Comparison of ENCODE assay signal across 18 cellular contexts in the genomic region with DNA sequence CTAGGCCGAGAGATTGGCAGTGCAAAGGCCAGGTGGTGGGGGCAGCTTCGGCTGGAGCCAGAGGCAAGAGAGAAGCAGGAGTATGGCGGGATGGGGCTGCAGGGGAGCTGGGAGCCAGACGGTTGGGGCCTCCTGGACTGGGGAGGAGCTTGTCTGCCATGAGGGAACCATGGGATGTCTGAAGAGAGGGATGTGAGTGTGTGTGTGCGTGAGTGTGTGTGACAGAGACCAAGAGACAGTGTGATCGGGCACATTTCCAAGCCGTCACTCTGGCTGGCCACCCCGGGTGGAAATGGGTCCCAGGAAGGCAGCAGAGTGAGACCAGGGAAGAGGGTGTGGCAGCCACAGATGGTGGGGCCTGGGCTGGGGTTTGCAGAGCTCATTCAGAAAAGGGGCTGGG. TPM values are rescaled to one million over a fixed set of nuclear protein-coding genes. Genes with fewer than 3 reads are reported as not detected.
DNase-seq lines count a peak whose midpoint lies in the region; ATAC-seq lines count a peak whose summit lies in the region.
"Had no signal": no experiment of that assay in that cellular context is flagged by ENCODE, and none has a peak within 500 bp of the region (broad histone marks: within the 10 kb centered on the region; RNA-seq: fewer than 3 reads in every experiment).

No MANE protein-coding gene starts in this region.

- no peak overlapping the region for H3K4me3 Mint-ChIP-seq in T-helper 1 cell treated with Interleukin-12 subunit alpha and Interleukin-12 subunit beta and Interleukin-4 antibody, amounts not matched to agents 30 μg/mL and 1 μg/mL, for 36 hours
- H3K4me3 Mint-ChIP-seq: CD8-positive, alpha-beta memory T cell had no signal

- ATAC-seq in GM18868 (IDR thresholded peaks at IDR 0.05; ENCODE audit: unreplicated experiment) = no peak
- ATAC-seq: PC-3 had no signal

- H3K27me3 Mint-ChIP-seq in T-helper 1 cell treated with Interleukin-12 subunit alpha and Interleukin-12 subunit beta and Interleukin-4 antibody, amounts not matched to agents 30 μg/mL and 1 μg/mL, for 36 hours (ENCODE audit: low read depth) = no peaks in the 10 kb centered on the region

- H3K9me3 Mint-ChIP-seq in T-helper 1 cell treated with Interleukin-12 subunit alpha and Interleukin-12 subunit beta and Interleukin-4 antibody, amounts not matched to agents 30 μg/mL and 1 μg/mL, for 36 hours = no peaks in the 10 kb centered on the region

- DNase-seq in T-helper 1 cell (no peak), NCI-H446 treated with DMSO at 0.1 percent for 48 hours (lab: John Stamatoyannopoulos, UW) (peak; percentile 59), mesenteric fat pad (ENCODE audit: low spot score) (no peak), AG08395 (ENCODE audit: low spot score) (no peak)
- DNase-seq: CD8-positive, alpha-beta memory T cell; Kasumi-1; MG63; NCI-H1092 treated with DMSO at 0.1 percent for 48 hours; NCI-H2081 treated with DMSO at 0.1 percent for 48 hours; NCI-H524; NCI-H82; PC-3; RPMI8226; SIG-M5 had no signal

- H3K36me3 Mint-ChIP-seq in T-helper 1 cell treated with Interleukin-12 subunit alpha and Interleukin-12 subunit beta and Interleukin-4 antibody, amounts not matched to agents 30 μg/mL and 1 μg/mL, for 36 hours (ENCODE audit: low read depth) = no peaks in the 10 kb centered on the region
- H3K36me3 Mint-ChIP-seq: CD8-positive, alpha-beta memory T cell had no signal

- peak overlapping the region; percentile 24 for H3K27ac ChIP-seq in layer of hippocampus (ENCODE audit: low read depth, low read length)

- H3K4me1 Mint-ChIP-seq in T-helper 1 cell treated with Interleukin-12 subunit alpha and Interleukin-12 subunit beta and Interleukin-4 antibody, amounts not matched to agents 30 μg/mL and 1 μg/mL, for 36 hours (ENCODE audit: low read depth) = no peaks in the 10 kb centered on the region
- H3K4me1 Mint-ChIP-seq: CD8-positive, alpha-beta memory T cell had no signal

- H3K27ac Mint-ChIP-seq in T-helper 1 cell treated with Interleukin-12 subunit alpha and Interleukin-12 subunit beta and Interleukin-4 antibody, amounts not matched to agents 30 μg/mL and 1 μg/mL, for 36 hours = peak overlapping the region; percentile 28
- H3K27ac Mint-ChIP-seq: CD8-positive, alpha-beta memory T cell had no signal

- no peaks in the 10 kb centered on the region for H3K27me3 ChIP-seq in layer of hippocampus (ENCODE audit: control insufficient read depth, insufficient read depth, low read length)
- H3K27me3 ChIP-seq: MG63 had no signal

RNA-seq across cellular contexts. Expression of gene PHACTR3, which starts 13.8 kb away (rescaled TPM):
- 1.8 TPM for total RNA-seq in mesenteric fat pad
- total RNA-seq: A172; CD8-positive, alpha-beta memory T cell had no signal
